9 cellular contexts compared by ENCODE assay signal in the genomic region with DNA sequence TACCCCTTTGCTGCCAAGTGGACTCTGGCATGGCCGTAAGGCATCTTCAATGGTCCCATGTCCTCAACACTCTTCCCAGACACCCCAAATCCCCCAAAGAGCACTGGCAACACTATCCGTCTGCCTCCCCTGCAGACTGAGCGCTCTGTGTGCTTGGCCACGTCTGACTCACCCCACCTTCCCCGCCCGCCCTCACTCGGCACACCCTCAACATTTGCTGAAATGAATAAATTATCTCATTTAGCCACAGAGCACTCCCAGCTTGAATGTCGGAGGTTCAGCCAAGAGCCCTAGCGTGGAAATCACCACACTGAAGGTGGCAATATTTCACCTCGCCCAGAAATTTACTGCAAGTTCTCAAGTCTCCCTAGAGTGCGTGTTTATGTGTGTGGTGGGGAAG. TPM values are rescaled to one million over a fixed set of nuclear protein-coding genes. Genes with fewer than 3 reads are reported as not detected.
DNase-seq lines count a peak whose midpoint lies in the region; ATAC-seq lines count a peak whose summit lies in the region.
"Had no signal": no experiment of that assay in that cellular context is flagged by ENCODE, and none has a peak within 500 bp of the region (broad histone marks: within the 10 kb centered on the region; RNA-seq: fewer than 3 reads in every experiment).

No MANE protein-coding gene starts in this region.

- ATAC-seq in left cardiac atrium (peak; percentile 24 to 90), HG03097 (IDR thresholded peaks at IDR 0.05; ENCODE audit: low FRiP score, unreplicated experiment) (no peak)

- DNase-seq in NOMO-1 treated with DMSO at 0.1 percent for 48 hours (lab: John Stamatoyannopoulos, UW; ENCODE audit: unreplicated experiment) (peak; percentile 11), NOMO-1 treated with dmso at 0.1 percent for 144 hours (lab: John Stamatoyannopoulos, UW; ENCODE audit: unreplicated experiment) (no peak), left cardiac atrium (peak; percentile 54), germinal center (ENCODE audit: low spot score) (no peak), posterior vena cava (ENCODE audit: low spot score) (no peak)
- peak; percentile 28 for DNase-seq in activated CD8-positive, alpha-beta memory T cell treated with anti-CD3 and anti-CD28 coated beads, Interleukin-2, amount 50 U/mL, for 24 hours (ENCODE audit: extremely low read depth)
- peak; percentile 59 for DNase-seq in stimulated activated CD8-positive, alpha-beta memory T cell treated with anti-CD3 and anti-CD28 coated beads, Interleukin-4, amount 100 ng/mL, for 24 hours (ENCODE audit: low read depth)
- DNase-seq: pancreas had no signal

- intact Hi-C loops in left cardiac atrium (cut with DNase I), result no loop called here
- intact Hi-C loops in posterior vena cava (cut with DNase I), result no loop called here

RNA-seq across cellular contexts. Expression of a gene that starts 46.5 kb away (rescaled TPM):
- total RNA-seq in left cardiac atrium, result 10 to 100 TPM; 13.9 to 18.2 TPM
- 10 to 100 TPM; 26.9 to 27.2 TPM for total RNA-seq in posterior vena cava

Comparison
In these comparisons a context has a peak if more than half of its experiments do, and no peak if none do; other contexts are left out.
1. DNase-seq: peak in NOMO-1 treated with DMSO at 0.1 percent for 48 hours (single experiment), activated CD8-positive, alpha-beta memory T cell treated with anti-CD3 and anti-CD28 coated beads, Interleukin-2, amount 50 U/mL, for 24 hours (single experiment), left cardiac atrium (single experiment) and stimulated activated CD8-positive, alpha-beta memory T cell treated with anti-CD3 and anti-CD28 coated beads, Interleukin-4, amount 100 ng/mL, for 24 hours (single experiment); none in NOMO-1 treated with dmso at 0.1 percent for 144 hours (single experiment), germinal center (single experiment) and posterior vena cava (single experiment).